ENCODE assay signal across 1 cellular context in genomic region chr9:20980713-20981481, GRCh38.
TF ChIP-seq lines count a peak whose summit lies in the region.

No MANE protein-coding gene starts in this region.

TF ChIP-seq in HepG2, 621 proteins besides CTCF, POLR2A, EP300 and RAD21 (continued from another document):
- no peak for TF ChIP-seq TRAFD1 (CRISPR knock-in tag; IDR thresholded peaks at IDR 0.05; ENCODE audit: borderline replicate concordance)
- TF ChIP-seq ATF6 (CRISPR knock-in tag; conservative IDR thresholded peaks at IDR 0.05), result no peak
- no peak for TF ChIP-seq PHF20 (CRISPR knock-in tag; IDR thresholded peaks at IDR 0.05)
- TF ChIP-seq ZNF383 (CRISPR knock-in tag; IDR thresholded peaks at IDR 0.05; ENCODE audit: borderline replicate concordance), result no peak
- no peak for TF ChIP-seq MAF1 (CRISPR knock-in tag; IDR thresholded peaks at IDR 0.05; ENCODE audit: borderline replicate concordance)
- TF ChIP-seq RBM39 (IDR thresholded peaks at IDR 0.05; ENCODE audit: low read depth, low read length, poor library complexity, severe bottlenecking), result no peak
- no peak for TF ChIP-seq PRDM4 (CRISPR knock-in tag; IDR thresholded peaks at IDR 0.05; ENCODE audit: borderline replicate concordance)
- no peak for TF ChIP-seq ZNF30 (CRISPR knock-in tag; IDR thresholded peaks at IDR 0.05)
- no peak for TF ChIP-seq MTF1 (CRISPR knock-in tag; IDR thresholded peaks at IDR 0.05)
- no peak for TF ChIP-seq RORA (CRISPR knock-in tag; IDR thresholded peaks at IDR 0.05)
- TF ChIP-seq ZBTB34 (CRISPR knock-in tag; IDR thresholded peaks at IDR 0.05), result no peak
TF ChIP-seq in HepG2: peak in this region for 0.
